Comparison of ENCODE assay signal across 8 cellular contexts in the genomic region with DNA sequence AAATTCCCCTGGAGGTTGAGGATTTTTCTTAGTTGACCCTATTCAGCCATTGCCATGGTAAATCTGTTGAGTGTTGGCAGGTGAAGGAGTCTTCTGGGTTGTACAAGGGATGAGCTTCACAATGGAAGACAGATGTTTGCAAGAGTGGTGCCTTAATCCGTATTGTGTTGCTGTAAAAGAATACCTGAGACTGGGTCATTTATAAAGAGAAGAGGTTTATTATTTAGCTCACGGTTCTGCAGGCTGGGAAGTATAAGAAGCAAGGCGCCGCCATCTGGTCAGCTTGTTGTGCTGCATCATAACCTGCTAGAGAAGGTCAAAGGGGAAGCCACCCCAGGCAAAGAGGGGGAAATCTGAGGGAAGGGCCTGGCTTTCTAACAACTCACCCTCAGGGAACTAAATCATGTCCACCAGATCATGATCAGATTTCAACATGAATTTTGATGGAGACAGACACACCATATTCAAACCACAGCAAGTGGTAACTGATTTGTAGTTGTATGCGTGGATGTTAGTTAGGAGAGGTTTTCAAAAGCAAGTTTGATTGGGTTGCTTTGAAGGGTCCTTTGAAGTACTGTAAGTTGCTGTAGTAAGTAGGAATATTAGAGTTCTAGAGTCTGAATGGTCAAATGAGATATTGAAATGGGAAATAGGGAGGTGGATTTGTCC. TPM values are rescaled to one million over a fixed set of nuclear protein-coding genes. Genes with fewer than 3 reads are reported as not detected.
DNase-seq lines count a peak whose midpoint lies in the region; ATAC-seq, FAIRE-seq and TF ChIP-seq lines count a peak whose summit lies in the region.

No MANE protein-coding gene starts in this region.

- CTCF ChIA-PET in activated CD8-positive, alpha-beta T cell treated with anti-CD3 and anti-CD28 coated beads for 36 hours (lab: Charles Lee), result interaction anchor here (0.8 to 3.7 kb wide), 17 partner anchors 11 to 453 kb away, joined by 3 to 38 read pairs (median 4); no protein-coding TSS in a partner anchor

- no peaks in the 10 kb centered on the region for H3K9me3 Mint-ChIP-seq in activated CD8-positive, alpha-beta T cell treated with anti-CD3 and anti-CD28 coated beads for 36 hours
- H3K9me3 Mint-ChIP-seq in stimulated activated effector memory CD8-positive, alpha-beta T cell treated with anti-CD3 and anti-CD28 coated beads, Interleukin-12 subunit alpha, Interleukin-12 subunit beta, amount 100 ng/mL, for 72 hours, result no peaks in the 10 kb centered on the region

- H3K36me3 Mint-ChIP-seq in activated CD8-positive, alpha-beta T cell treated with anti-CD3 and anti-CD28 coated beads for 36 hours (ENCODE audit: low read depth), result no peaks in the 10 kb centered on the region
- H3K36me3 Mint-ChIP-seq in stimulated activated effector memory CD8-positive, alpha-beta T cell treated with anti-CD3 and anti-CD28 coated beads, Interleukin-12 subunit alpha, Interleukin-12 subunit beta, amount 100 ng/mL, for 72 hours, result peaks cover 7% of the 10 kb centered on the region

- POLR2A ChIA-PET in activated CD8-positive, alpha-beta T cell treated with anti-CD3 and anti-CD28 coated beads for 36 hours (lab: Charles Lee), result interaction anchor here (0.6 to 2.0 kb wide), 4 partner anchors 11 to 1087 kb away, joined by 3 to 6 read pairs (median 4); no protein-coding TSS in a partner anchor

- H3K27ac Mint-ChIP-seq in activated CD8-positive, alpha-beta T cell treated with anti-CD3 and anti-CD28 coated beads for 36 hours, result no peak overlapping the region
- H3K27ac Mint-ChIP-seq in stimulated activated effector memory CD8-positive, alpha-beta T cell treated with anti-CD3 and anti-CD28 coated beads, Interleukin-12 subunit alpha, Interleukin-12 subunit beta, amount 100 ng/mL, for 72 hours, result no peak overlapping the region

- no peak for FAIRE-seq in D721Med (lab: Jason Lieb, UNC)

- peaks cover 23% of the 10 kb centered on the region for H3K4me1 Mint-ChIP-seq in activated CD8-positive, alpha-beta T cell treated with anti-CD3 and anti-CD28 coated beads for 36 hours (ENCODE audit: low read depth)
- peaks cover 16% of the 10 kb centered on the region for H3K4me1 Mint-ChIP-seq in stimulated activated effector memory CD8-positive, alpha-beta T cell treated with anti-CD3 and anti-CD28 coated beads, Interleukin-12 subunit alpha, Interleukin-12 subunit beta, amount 100 ng/mL, for 72 hours

- peak overlapping the region; percentile 18 for H3K4me3 ChIP-seq in epithelial cell of esophagus (ENCODE audit: low read length)

- peak overlapping the region; percentile 11 for H3K4me3 Mint-ChIP-seq in activated CD8-positive, alpha-beta T cell treated with anti-CD3 and anti-CD28 coated beads for 36 hours
- no peak overlapping the region for H3K4me3 Mint-ChIP-seq in stimulated activated effector memory CD8-positive, alpha-beta T cell treated with anti-CD3 and anti-CD28 coated beads, Interleukin-12 subunit alpha, Interleukin-12 subunit beta, amount 100 ng/mL, for 72 hours

- DNase-seq in D721Med (ENCODE audit: insufficient read length, low spot score) (no peak), NCI-H524 (lab: John Stamatoyannopoulos, UW) (peak; percentile 80 to 93), epithelial cell of esophagus (ENCODE audit: low read depth) (peak; percentile 78), mucosa of gallbladder (ENCODE audit: low spot score) (peak; percentile 54), cerebellar nuclear complex (lab: John Stamatoyannopoulos, UW) (no peak)
- DNase-seq in activated CD8-positive, alpha-beta T cell treated with anti-CD3 and anti-CD28 coated beads for 36 hours, result peak; percentile 76
- DNase-seq in stimulated activated effector memory CD8-positive, alpha-beta T cell treated with anti-CD3 and anti-CD28 coated beads, Interleukin-12 subunit alpha, Interleukin-12 subunit beta, amount 100 ng/mL, for 72 hours (ENCODE audit: low spot score in 2 of 2), result peak in 1 of 2 donors; percentile 55

- ATAC-seq in HG02973 (IDR thresholded peaks at IDR 0.05; ENCODE audit: unreplicated experiment), result peak; percentile 26
- ATAC-seq in activated CD8-positive, alpha-beta T cell treated with anti-CD3 and anti-CD28 coated beads for 36 hours, result peak; percentile 29
- ATAC-seq in stimulated activated effector memory CD8-positive, alpha-beta T cell treated with anti-CD3 and anti-CD28 coated beads, Interleukin-12 subunit alpha, Interleukin-12 subunit beta, amount 100 ng/mL, for 72 hours, result peak; percentile 20

- intact Hi-C loops in activated CD8-positive, alpha-beta T cell treated with anti-CD3 and anti-CD28 coated beads for 36 hours (cut with micrococcal nuclease), result no loop called here

- H3K27me3 Mint-ChIP-seq in activated CD8-positive, alpha-beta T cell treated with anti-CD3 and anti-CD28 coated beads for 36 hours, result no peaks in the 10 kb centered on the region

- TF ChIP-seq CTCF in D721Med (IDR thresholded peaks at IDR 0.05; ENCODE audit: insufficient read depth, missing control alignments) (peak; percentile 76), epithelial cell of esophagus (IDR thresholded peaks at IDR 0.05; ENCODE audit: insufficient read depth, low read depth, low read length, missing control alignments) (peak; percentile 96)
- TF ChIP-seq CTCF in activated CD8-positive, alpha-beta T cell treated with anti-CD3 and anti-CD28 coated beads for 36 hours (IDR thresholded peaks at IDR 0.05), result peak; percentile 60

RNA-seq across cellular contexts. Expression of gene TNPO1, which starts 2.5 kb away (rescaled TPM):
- total RNA-seq in activated CD8-positive, alpha-beta T cell treated with anti-CD3 and anti-CD28 coated beads for 36 hours, result 100 to 1,000 TPM in 1 of 2 experiments, 10 to 100 TPM in 1; 97.8 to 116 TPM
- 99.6 TPM for total RNA-seq in mucosa of gallbladder

Comparison
In these comparisons a context has a peak if more than half of its experiments do, and no peak if none do; other contexts are left out.
1. DNase-seq: peak in NCI-H524 (2 of 2), activated CD8-positive, alpha-beta T cell treated with anti-CD3 and anti-CD28 coated beads for 36 hours (single experiment), epithelial cell of esophagus (single experiment) and mucosa of gallbladder (single experiment); none in D721Med (single experiment) and cerebellar nuclear complex (0 of 2).
2. Peak in every context shown above with its lines, with median percentiles within 50 percentile points of each other: CTCF ChIP-seq and ATAC-seq.